ENCODE assay signal across 12 cellular contexts in genomic region chr7:91995391-91995790, GRCh38. TPM values are rescaled to one million over a fixed set of nuclear protein-coding genes. Genes with fewer than 3 reads are reported as not detected.
DNase-seq lines count a peak whose midpoint lies in the region; ATAC-seq and TF ChIP-seq lines count a peak whose summit lies in the region.
"Had no signal": no experiment of that assay in that cellular context is flagged by ENCODE, and none has a peak within 500 bp of the region (broad histone marks: within the 10 kb centered on the region; RNA-seq: fewer than 3 reads in every experiment).

No MANE protein-coding gene starts in this region.

- H3K9me3 ChIP-seq in MG63 = no peaks in the 10 kb centered on the region
- H3K9me3 ChIP-seq: BE2C had no signal

- no peak overlapping the region for H3K4me3 ChIP-seq in MG63

- TF ChIP-seq CTCF in GM13977 (IDR thresholded peaks at IDR 0.05; ENCODE audit: extremely low read depth, insufficient read depth, missing control alignments) = no peak

- DNase-seq in GM13977 (ENCODE audit: low spot score) (peak; percentile 37), AG08395 (ENCODE audit: low spot score) (no peak), posterior vena cava (ENCODE audit: low spot score) (no peak), MG63 (no peak), HT-29 (ENCODE audit: low spot score) (no peak)
- DNase-seq: BE2C; kidney glomerular epithelial cell; SIG-M5; stimulated activated CD4-positive, alpha-beta T cell treated with anti-CD3 and anti-CD28 coated beads, Interleukin-2, amount 100 ng/mL, for 48 hours had no signal

- H3K36me3 ChIP-seq in MG63 = peaks cover 5% of the 10 kb centered on the region

- in situ Hi-C loops in GM13977 (cut with MboI; ENCODE audit: low pct_unique_long_range_greater_than_20kb, low sequenced_read_pairs, unreplicated experiment) = no loop called here

- ATAC-seq in GM19438 (IDR thresholded peaks at IDR 0.05; ENCODE audit: low read depth, unreplicated experiment) (peak; percentile 98), HG02852 (IDR thresholded peaks at IDR 0.05; ENCODE audit: unreplicated experiment) (peak; percentile 97), HG03521 (IDR thresholded peaks at IDR 0.05; ENCODE audit: unreplicated experiment) (peak; percentile 88)

- H3K27me3 ChIP-seq in MG63 = no peaks in the 10 kb centered on the region
- H3K27me3 ChIP-seq: BE2C had no signal

- intact Hi-C loops in posterior vena cava (cut with DNase I) = no loop called here

RNA-seq across cellular contexts. Expression of gene AKAP9, which starts 54.7 kb away (rescaled TPM):
- 10 to 100 TPM; 45.1 to 46.9 TPM for total RNA-seq in posterior vena cava
- 11.1 and 12.9 TPM in 2 replicates for total RNA-seq in MG63 (2014; rRNA removed; shearing (Covaris generic); ENCODE audit: low replicate concordance)
- total RNA-seq in HT-29 (2014; rRNA removed; shearing (Covaris generic)) = 30.2 and 32.8 TPM in 2 replicates
